8 cellular contexts compared by ENCODE assay signal in genomic region chr16:67967956-67968439, GRCh38. TPM values are rescaled to one million over a fixed set of nuclear protein-coding genes. Genes with fewer than 3 reads are reported as not detected.
DNase-seq lines count a peak whose midpoint lies in the region; ATAC-seq and TF ChIP-seq lines count a peak whose summit lies in the region.

No MANE protein-coding gene starts in this region.

- peak overlapping the region; percentile 55 for H3K9ac ChIP-seq in endocrine pancreas (ENCODE audit: control insufficient read depth, insufficient read depth, low read length)

- H3K4me3 ChIP-seq in endocrine pancreas (ENCODE audit: control insufficient read depth, insufficient read depth, low read length), result no peak overlapping the region
- peak overlapping the region; percentile 62 for H3K4me3 ChIP-seq in mononuclear cell (ENCODE audit: low read length)

- intact Hi-C loops in CD14-positive monocyte (cut with micrococcal nuclease), result no loop called here

- DNase-seq in CD14-positive monocyte (ENCODE audit: low spot score), result no peak
- DNase-seq in ureter (ENCODE audit: low spot score), result peak; percentile 71
- no peak for DNase-seq in amniotic stem cell (lab: John Stamatoyannopoulos, UW)

- H3K27me3 ChIP-seq in endocrine pancreas (ENCODE audit: control insufficient read depth, insufficient read depth, low read length) (no peaks in the 10 kb centered on the region), mononuclear cell (ENCODE audit: insufficient read depth, low read length) (no peaks in the 10 kb centered on the region)

- H3K4me1 Mint-ChIP-seq in CD14-positive monocyte, result peaks cover 26% of the 10 kb centered on the region

- H3K36me3 Mint-ChIP-seq in CD14-positive monocyte, result peaks cover 3 to 13% of the 10 kb centered on the region in 2 donors

- H3K4me1 ChIP-seq in endocrine pancreas (ENCODE audit: control insufficient read depth, insufficient read depth, low read length) (no peaks in the 10 kb centered on the region), mononuclear cell (ENCODE audit: insufficient read depth, low read length) (peaks cover 20% of the 10 kb centered on the region)

- H3K9me3 ChIP-seq in endocrine pancreas (ENCODE audit: control insufficient read depth, low read length), result no peaks in the 10 kb centered on the region
- no peaks in the 10 kb centered on the region for H3K9me3 ChIP-seq in mononuclear cell (ENCODE audit: low read depth, low read length)

- no peaks in the 10 kb centered on the region for H3K9me3 Mint-ChIP-seq in CD14-positive monocyte

- ATAC-seq in GM19452 (IDR thresholded peaks at IDR 0.05; ENCODE audit: unreplicated experiment) (peak; percentile 20), HG03460 (IDR thresholded peaks at IDR 0.05; ENCODE audit: unreplicated experiment) (peak; percentile 16)

- H3K27me3 Mint-ChIP-seq in CD14-positive monocyte (ENCODE audit: low read depth in 3 of 3), result peaks cover 2 to 6% (median 6%) of the 10 kb centered on the region in 3 donors

- H3K27ac Mint-ChIP-seq in CD14-positive monocyte, result peak overlapping the region; percentile 61 to 89 (median 78)

- no peak for TF ChIP-seq CTCF in CD14-positive monocyte (IDR thresholded peaks at IDR 0.05)
- no peak for TF ChIP-seq CTCF in VCaP (conservative IDR thresholded peaks at IDR 0.05)

- peak overlapping the region; percentile 24; the same call in 1 of the 2 replicates for H3K27ac ChIP-seq in VCaP

- peak overlapping the region; percentile 98 to 99 for H3K4me3 Mint-ChIP-seq in CD14-positive monocyte

- no peaks in the 10 kb centered on the region for H3K36me3 ChIP-seq in endocrine pancreas (ENCODE audit: control insufficient read depth, insufficient read depth, low read length)

RNA-seq across cellular contexts. Expression of gene SLC12A4, which starts 0.4 kb away (rescaled TPM):
- 1 to 10 TPM; 7.3 to 7.7 TPM for polyA plus RNA-seq in CD14-positive monocyte
- total RNA-seq in mononuclear cell, result 6.9 TPM
- 93.1 TPM for total RNA-seq in ureter

RNA-seq across cellular contexts. Expression of gene DPEP3, which starts 12.3 kb away (rescaled TPM):
- polyA plus RNA-seq in CD14-positive monocyte, result under 1 TPM; 0.20 to 0.25 TPM
- total RNA-seq in mononuclear cell, result 0.21 TPM
- not detected for total RNA-seq in ureter

RNA-seq across cellular contexts. Expression of gene LCAT, which starts 24.1 kb away (rescaled TPM):
- polyA plus RNA-seq in CD14-positive monocyte, result under 1 TPM in 1 of 2 donors, not detected in 1; 0.17 TPM
- total RNA-seq in mononuclear cell, result 0.84 TPM
- total RNA-seq in ureter, result 47.3 TPM

RNA-seq across cellular contexts. Expression of gene DPEP2, which starts 31.3 kb away (rescaled TPM):
- 100 to 1,000 TPM; 117 to 124 TPM for polyA plus RNA-seq in CD14-positive monocyte
- total RNA-seq in mononuclear cell (17.2 TPM), ureter (7.0 TPM)

RNA-seq across cellular contexts. Expression of gene PSMB10, which starts 31.3 kb away (rescaled TPM):
- polyA plus RNA-seq in CD14-positive monocyte, result 100 to 1,000 TPM; 609 to 798 TPM
- total RNA-seq in mononuclear cell (69.4 TPM), ureter (89.4 TPM)

Comparison
In these comparisons a context has a peak if more than half of its experiments do, and no peak if none do; other contexts are left out.
1. RNA of gene SLC12A4, which starts 0.4 kb away (total RNA-seq): 93.1 TPM in ureter (single experiment); 6.9 TPM in mononuclear cell (single experiment); every median in the first group is over 10 times any median in the second.
2. RNA of gene LCAT, which starts 24.1 kb away (total RNA-seq): 47.3 TPM in ureter (single experiment); 0.84 TPM in mononuclear cell (single experiment); every median in the first group is over 10 times any median in the second.